Comparison of ENCODE assay signal across 1 cellular context in genomic region chr10:72272689-72273409, GRCh38.
TF ChIP-seq lines count a peak whose summit lies in the region.

No MANE protein-coding gene starts in this region.

TF ChIP-seq in K562, 482 proteins besides CTCF, POLR2A, EP300 and RAD21 (continued from another document and continues in another):
- no peak for TF ChIP-seq NR0B1 (IDR thresholded peaks at IDR 0.05; ENCODE audit: partially characterized antibody)
- peak; percentile 32 for TF ChIP-seq MAFK (IDR thresholded peaks at IDR 0.05; ENCODE audit: low read length)
- TF ChIP-seq CXXC5 (CRISPR knock-in tag; IDR thresholded peaks at IDR 0.05): peak; percentile 95
- TF ChIP-seq PRMT5 (CRISPR knock-in tag; IDR thresholded peaks at IDR 0.05): no peak
- no peak for TF ChIP-seq TAF9B (IDR thresholded peaks at IDR 0.05; ENCODE audit: partially characterized antibody)
- TF ChIP-seq, protein P1, sequence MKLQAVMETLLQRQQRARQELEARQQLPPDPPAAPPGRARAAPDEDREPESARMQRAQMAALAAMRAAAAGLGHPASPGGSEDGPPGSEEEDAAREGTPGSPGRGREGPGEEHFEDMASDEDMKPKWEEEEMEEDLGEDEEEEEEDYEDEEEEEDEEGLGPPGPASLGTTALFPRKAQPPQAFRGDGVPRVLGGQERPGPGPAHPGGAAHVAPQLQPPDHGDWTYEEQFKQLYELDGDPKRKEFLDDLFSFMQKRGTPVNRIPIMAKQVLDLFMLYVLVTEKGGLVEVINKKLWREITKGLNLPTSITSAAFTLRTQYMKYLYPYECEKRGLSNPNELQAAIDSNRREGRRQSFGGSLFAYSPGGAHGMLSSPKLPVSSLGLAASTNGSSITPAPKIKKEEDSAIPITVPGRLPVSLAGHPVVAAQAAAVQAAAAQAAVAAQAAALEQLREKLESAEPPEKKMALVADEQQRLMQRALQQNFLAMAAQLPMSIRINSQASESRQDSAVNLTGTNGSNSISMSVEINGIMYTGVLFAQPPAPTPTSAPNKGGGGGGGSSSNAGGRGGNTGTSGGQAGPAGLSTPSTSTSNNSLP (IDR thresholded peaks at IDR 0.05; ENCODE audit: borderline replicate concordance, low read depth, low read length): no peak
- TF ChIP-seq XRCC3 (IDR thresholded peaks at IDR 0.05): no peak
- peak; percentile 65 for TF ChIP-seq TBP (optimal IDR thresholded peaks at IDR 0.05; ENCODE audit: low read depth, low read length)
- TF ChIP-seq NR2C2 (CRISPR knock-in tag; IDR thresholded peaks at IDR 0.05): no peak
- TF ChIP-seq NR2C2 (tag; IDR thresholded peaks at IDR 0.05): peak; percentile 93
- TF ChIP-seq TFAM (CRISPR knock-in tag; conservative IDR thresholded peaks at IDR 0.05): no peak
- TF ChIP-seq KDM2B (CRISPR knock-in tag; IDR thresholded peaks at IDR 0.05): peak; percentile 29; the same call in 1 of the 2 replicates
- TF ChIP-seq, protein P2, sequence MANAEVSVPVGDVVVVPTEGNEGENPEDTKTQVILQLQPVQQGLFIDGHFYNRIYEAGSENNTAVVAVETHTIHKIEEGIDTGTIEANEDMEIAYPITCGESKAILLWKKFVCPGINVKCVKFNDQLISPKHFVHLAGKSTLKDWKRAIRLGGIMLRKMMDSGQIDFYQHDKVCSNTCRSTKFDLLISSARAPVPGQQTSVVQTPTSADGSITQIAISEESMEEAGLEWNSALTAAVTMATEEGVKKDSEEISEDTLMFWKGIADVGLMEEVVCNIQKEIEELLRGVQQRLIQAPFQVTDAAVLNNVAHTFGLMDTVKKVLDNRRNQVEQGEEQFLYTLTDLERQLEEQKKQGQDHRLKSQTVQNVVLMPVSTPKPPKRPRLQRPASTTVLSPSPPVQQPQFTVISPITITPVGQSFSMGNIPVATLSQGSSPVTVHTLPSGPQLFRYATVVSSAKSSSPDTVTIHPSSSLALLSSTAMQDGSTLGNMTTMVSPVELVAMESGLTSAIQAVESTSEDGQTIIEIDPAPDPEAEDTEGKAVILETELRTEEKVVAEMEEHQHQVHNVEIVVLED (CRISPR knock-in tag; IDR thresholded peaks at IDR 0.05): peak; percentile 58; the same call in 1 of the 2 replicates
- no peak for TF ChIP-seq ZKSCAN3 (CRISPR knock-in tag; IDR thresholded peaks at IDR 0.05)
- TF ChIP-seq RCOR1 (IDR thresholded peaks at IDR 0.05; ENCODE audit: borderline replicate concordance in 1 of 2, low read depth in 2 of 2, low read length in 2 of 2): peak; percentile 98 to 100; a peak in 3 of 4 replicates
- TF ChIP-seq PHF8 (IDR thresholded peaks at IDR 0.05; ENCODE audit: borderline replicate concordance, low read length): peak; percentile 21; the same call in 1 of the 2 replicates
- peak; percentile 57; the same call in 1 of the 2 replicates for TF ChIP-seq HCFC1 (IDR thresholded peaks at IDR 0.05; ENCODE audit: low read depth, low read length)
- no peak for TF ChIP-seq NFYB (IDR thresholded peaks at IDR 0.05; ENCODE audit: extremely low read depth, insufficient read length)
- TF ChIP-seq HDAC1 (IDR thresholded peaks at IDR 0.05): peak in 1 of 2 experiments; percentile 99; a peak in 2 of 4 replicates
- TF ChIP-seq, protein P3, sequence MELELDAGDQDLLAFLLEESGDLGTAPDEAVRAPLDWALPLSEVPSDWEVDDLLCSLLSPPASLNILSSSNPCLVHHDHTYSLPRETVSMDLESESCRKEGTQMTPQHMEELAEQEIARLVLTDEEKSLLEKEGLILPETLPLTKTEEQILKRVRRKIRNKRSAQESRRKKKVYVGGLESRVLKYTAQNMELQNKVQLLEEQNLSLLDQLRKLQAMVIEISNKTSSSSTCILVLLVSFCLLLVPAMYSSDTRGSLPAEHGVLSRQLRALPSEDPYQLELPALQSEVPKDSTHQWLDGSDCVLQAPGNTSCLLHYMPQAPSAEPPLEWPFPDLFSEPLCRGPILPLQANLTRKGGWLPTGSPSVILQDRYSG (tag; conservative IDR thresholded peaks at IDR 0.05; ENCODE audit: low read depth): 0 out of 2 replicates have a peak, but pooled peaks have one; percentile 40
- TF ChIP-seq, protein P4, sequence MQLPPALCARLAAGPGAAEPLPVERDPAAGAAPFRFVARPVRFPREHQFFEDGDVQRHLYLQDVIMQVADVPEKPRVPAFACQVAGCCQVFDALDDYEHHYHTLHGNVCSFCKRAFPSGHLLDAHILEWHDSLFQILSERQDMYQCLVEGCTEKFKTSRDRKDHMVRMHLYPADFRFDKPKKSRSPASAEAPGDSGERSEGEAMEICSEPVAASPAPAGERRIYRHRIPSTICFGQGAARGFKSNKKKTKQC (CRISPR knock-in tag; IDR thresholded peaks at IDR 0.05): peak; percentile 83; the same call in 1 of the 2 replicates
- TF ChIP-seq RBFOX2 (IDR thresholded peaks at IDR 0.05; ENCODE audit: low read depth, low read length): peak; percentile 83
- TF ChIP-seq GATAD2B (IDR thresholded peaks at IDR 0.05; ENCODE audit: borderline replicate concordance): no peak
- peak; percentile 91; the same call in 1 of the 2 replicates for TF ChIP-seq ARID4B (CRISPR knock-in tag; IDR thresholded peaks at IDR 0.05)
- TF ChIP-seq TCF15 (CRISPR knock-in tag; IDR thresholded peaks at IDR 0.05): no peak
- TF ChIP-seq TRIM24 (IDR thresholded peaks at IDR 0.05): peak; percentile 97
- TF ChIP-seq ZNF165 (CRISPR knock-in tag; IDR thresholded peaks at IDR 0.05; ENCODE audit: borderline replicate concordance): no peak
- TF ChIP-seq ZNF354B (CRISPR knock-in tag; IDR thresholded peaks at IDR 0.05): no peak
- TF ChIP-seq RFX7 (CRISPR knock-in tag; IDR thresholded peaks at IDR 0.05): no peak
- TF ChIP-seq, protein P5, sequence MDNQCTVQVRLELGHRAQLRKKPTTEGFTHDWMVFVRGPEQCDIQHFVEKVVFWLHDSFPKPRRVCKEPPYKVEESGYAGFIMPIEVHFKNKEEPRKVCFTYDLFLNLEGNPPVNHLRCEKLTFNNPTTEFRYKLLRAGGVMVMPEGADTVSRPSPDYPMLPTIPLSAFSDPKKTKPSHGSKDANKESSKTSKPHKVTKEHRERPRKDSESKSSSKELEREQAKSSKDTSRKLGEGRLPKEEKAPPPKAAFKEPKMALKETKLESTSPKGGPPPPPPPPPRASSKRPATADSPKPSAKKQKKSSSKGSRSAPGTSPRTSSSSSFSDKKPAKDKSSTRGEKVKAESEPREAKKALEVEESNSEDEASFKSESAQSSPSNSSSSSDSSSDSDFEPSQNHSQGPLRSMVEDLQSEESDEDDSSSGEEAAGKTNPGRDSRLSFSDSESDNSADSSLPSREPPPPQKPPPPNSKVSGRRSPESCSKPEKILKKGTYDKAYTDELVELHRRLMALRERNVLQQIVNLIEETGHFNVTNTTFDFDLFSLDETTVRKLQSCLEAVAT (IDR thresholded peaks at IDR 0.05): no peak
- no peak for TF ChIP-seq ZNF592 (IDR thresholded peaks at IDR 0.05)
- peak; percentile 95 for TF ChIP-seq TFAP4 (CRISPR knock-in tag; IDR thresholded peaks at IDR 0.05; ENCODE audit: borderline replicate concordance)
- TF ChIP-seq GTF2A2 (tag; IDR thresholded peaks at IDR 0.05): peak; percentile 24; the same call in 1 of the 2 replicates
- no peak for TF ChIP-seq BDP1 (IDR thresholded peaks at IDR 0.05; ENCODE audit: insufficient read depth, insufficient read length)
- peak; percentile 62; the same call in 1 of the 2 replicates for TF ChIP-seq SMARCC2 (IDR thresholded peaks at IDR 0.05; ENCODE audit: low read depth)
- peak; percentile 87 to 97 for TF ChIP-seq MAZ (CRISPR knock-in tag; conservative IDR thresholded peaks at IDR 0.05 in 1 of 2, IDR thresholded peaks at IDR 0.05 in 1 of 2)
- TF ChIP-seq ADNP (tag; IDR thresholded peaks at IDR 0.05): no peak
- no peak for TF ChIP-seq IFI16 (CRISPR knock-in tag; IDR thresholded peaks at IDR 0.05)
- peak; percentile 42 for TF ChIP-seq BHLHE40 (IDR thresholded peaks at IDR 0.05; ENCODE audit: low read length)
- peak; percentile 83 for TF ChIP-seq POLR2B (IDR thresholded peaks at IDR 0.05; ENCODE audit: low read depth, partially characterized antibody)
- no peak for TF ChIP-seq ZNF347 (CRISPR knock-in tag; IDR thresholded peaks at IDR 0.05; ENCODE audit: low read depth)
- TF ChIP-seq DDX20 (tag; IDR thresholded peaks at IDR 0.05; ENCODE audit: low read depth): no peak
- peak; percentile 5; the same call in 1 of the 2 replicates for TF ChIP-seq HOXB6 (CRISPR knock-in tag; IDR thresholded peaks at IDR 0.05; ENCODE audit: borderline replicate concordance)
- TF ChIP-seq KLF16 (IDR thresholded peaks at IDR 0.05): peak; percentile 94
- TF ChIP-seq ZFP36 (IDR thresholded peaks at IDR 0.05; ENCODE audit: low read depth, low read length, partially characterized antibody): no peak
- TF ChIP-seq SP2 (IDR thresholded peaks at IDR 0.05; ENCODE audit: extremely low read depth, low read depth, low read length, poor library complexity, severe bottlenecking): no peak
- no peak; the same call in 1 of the 2 replicates for TF ChIP-seq ZKSCAN8 (CRISPR knock-in tag; IDR thresholded peaks at IDR 0.05)
- TF ChIP-seq LCOR (CRISPR knock-in tag; IDR thresholded peaks at IDR 0.05): peak; percentile 99
